ENCODE assay signal across 23 cellular contexts in genomic region chr14:96098999-96099335, GRCh38.
"Had no signal": no experiment of that assay in that cellular context is flagged by ENCODE, and none has a peak within 500 bp of the region (broad histone marks: within the 10 kb centered on the region; RNA-seq: fewer than 3 reads in every experiment).

No MANE protein-coding gene starts in this region.

- H3K27me3 ChIP-seq: adrenal gland, upper lobe of left lung had no signal

- H3K4me3 Mint-ChIP-seq: activated naive CD8-positive, alpha-beta T cell; activated T-cell treated with anti-CD3 and anti-CD28 coated beads, Interleukin-2, amount 50 U/mL, for 4 hours; naive thymus-derived CD4-positive, alpha-beta T cell; neural crest cell; T-cell; T-helper 2 cell treated with Interferon-gamma antibody and Interleukin-4, amounts not matched to agents 5 μg/mL and 100 μg/mL, for 36 hours had no signal

- H3K36me3 ChIP-seq: adrenal gland, left ventricle myocardium inferior, spleen, thoracic aorta, upper lobe of left lung, WERI-Rb-1 had no signal

- H3K36me3 Mint-ChIP-seq: activated naive CD8-positive, alpha-beta T cell; naive thymus-derived CD4-positive, alpha-beta T cell; T-cell had no signal

- H3K9me3 Mint-ChIP-seq: activated T-cell treated with anti-CD3 and anti-CD28 coated beads, Interleukin-2, amount 50 U/mL, for 4 hours; activated T-helper 2 cell treated with anti-CD3 and anti-CD28 coated beads, Interferon-gamma antibody, Interleukin-2, Interleukin-4, amounts not matched to agents 10 μg/mL and 5 μg/mL and 100 μg/mL, durations not matched to agents 14 hours and 24 hours and 36 hours; naive thymus-derived CD4-positive, alpha-beta T cell; neural crest cell; T-cell; T-helper 2 cell treated with Interferon-gamma antibody and Interleukin-4, amounts not matched to agents 5 μg/mL and 100 μg/mL, for 36 hours had no signal

- H3K27ac Mint-ChIP-seq: activated naive CD8-positive, alpha-beta T cell; activated T-helper 2 cell treated with anti-CD3 and anti-CD28 coated beads, Interferon-gamma antibody, Interleukin-2, Interleukin-4, amounts not matched to agents 10 μg/mL and 5 μg/mL and 100 μg/mL, durations not matched to agents 14 hours and 24 hours and 36 hours; naive thymus-derived CD4-positive, alpha-beta T cell; T-cell; T-helper 2 cell treated with Interferon-gamma antibody and Interleukin-4, amounts not matched to agents 5 μg/mL and 100 μg/mL, for 36 hours had no signal

- H3K27ac ChIP-seq: adrenal gland, epithelial cell of prostate, left ventricle myocardium inferior, spleen, thoracic aorta, upper lobe of left lung, WERI-Rb-1 had no signal

- DNase-seq: activated CD4-positive, alpha-beta T cell treated with anti-CD3 and anti-CD28 coated beads for 1 hour; activated CD4-positive, alpha-beta T cell treated with anti-CD3 and anti-CD28 coated beads, Interleukin-2, amount 50 U/mL, for 1 hour; activated CD8-positive, alpha-beta memory T cell treated with anti-CD3 and anti-CD28 coated beads for 24 hours; activated CD8-positive, alpha-beta memory T cell treated with anti-CD3 and anti-CD28 coated beads, Interleukin-2, amount 50 U/mL, for 48 hours; activated naive CD4-positive, alpha-beta T cell; activated T-cell treated with anti-CD3 and anti-CD28 coated beads, Interleukin-2, amount 50 U/mL, for 4 hours; cortex of kidney; left ventricle myocardium inferior; spleen; stimulated activated CD4-positive, alpha-beta T cell treated with anti-CD3 and anti-CD28 coated beads, Interleukin-4, amount 100 ng/mL, for 1 hour; stimulated activated naive CD4-positive, alpha-beta T cell; T-cell had no signal

- ATAC-seq: activated T-cell treated with anti-CD3 and anti-CD28 coated beads, Interleukin-2, amount 50 U/mL, for 4 hours; naive thymus-derived CD4-positive, alpha-beta T cell; T-cell had no signal

- H3K9me3 ChIP-seq: adrenal gland, left ventricle myocardium inferior, spleen, thoracic aorta, upper lobe of left lung had no signal

- H3K27me3 Mint-ChIP-seq: activated naive CD8-positive, alpha-beta T cell had no signal

- FAIRE-seq: bronchial epithelial cell had no signal

- H3K4me3 ChIP-seq: adrenal gland, left ventricle myocardium inferior, spleen, thoracic aorta, upper lobe of left lung had no signal

- H3K4me1 ChIP-seq: left ventricle myocardium inferior had no signal
